Comparison of ENCODE assay signal across 9 cellular contexts in genomic region chr7:115707236-115707635, GRCh38.
DNase-seq lines count a peak whose midpoint lies in the region; TF ChIP-seq lines count a peak whose summit lies in the region.
"Had no signal": no experiment of that assay in that cellular context is flagged by ENCODE, and none has a peak within 500 bp of the region (broad histone marks: within the 10 kb centered on the region; RNA-seq: fewer than 3 reads in every experiment).

No MANE protein-coding gene starts in this region.

- H3K79me2 ChIP-seq in mesendoderm (ENCODE audit: control insufficient read depth, insufficient read depth, low read length): no peaks in the 10 kb centered on the region

- no CpG with 5 or more reads among the region's 6 CpGs for WGBS in mesendoderm (ENCODE audit: extremely low coverage, insufficient coverage, low lambda C conversion rate)

- H2BK120ac ChIP-seq in mesendoderm (ENCODE audit: low read depth, low read length): no peak overlapping the region

- no peak overlapping the region for H3K4me2 ChIP-seq in mesendoderm (ENCODE audit: low read length)

- H3K23ac ChIP-seq in mesendoderm (ENCODE audit: low read length): no peak overlapping the region

- no peak overlapping the region for H2AK5ac ChIP-seq in mesendoderm (ENCODE audit: low read length)

- H3K9me3 ChIP-seq in WERI-Rb-1 (ENCODE audit: severe bottlenecking): no peaks in the 10 kb centered on the region

- H3K27ac ChIP-seq in WERI-Rb-1 (peak overlapping the region; percentile 74), mesendoderm (ENCODE audit: low read depth, low read length) (no peak overlapping the region)
- H3K27ac ChIP-seq: HL-60 had no signal

- no peak overlapping the region for H4K8ac ChIP-seq in mesendoderm (ENCODE audit: low read depth, low read length)

- no peak overlapping the region for H4K5ac ChIP-seq in mesendoderm (ENCODE audit: low read length)

- H2BK15ac ChIP-seq in mesendoderm (replicated peaks; ENCODE audit: low read depth): no peak overlapping the region

- no peak overlapping the region for H3K18ac ChIP-seq in mesendoderm (ENCODE audit: low read length)

- H3K4me1 ChIP-seq in mesendoderm (ENCODE audit: control insufficient read depth, low read depth, low read length): no peaks in the 10 kb centered on the region

- no peak overlapping the region for H3K9ac ChIP-seq in mesendoderm (ENCODE audit: low read length)

- no peaks in the 10 kb centered on the region for H3K36me3 ChIP-seq in WERI-Rb-1
- no peaks in the 10 kb centered on the region for H3K36me3 ChIP-seq in mesendoderm (ENCODE audit: control insufficient read depth, insufficient read depth, low read length)

- peak; percentile 51 for DNase-seq in WERI-Rb-1
- DNase-seq in mesendoderm: peak; percentile 80
- DNase-seq in activated CD4-positive, alpha-beta T cell treated with anti-CD3 and anti-CD28 coated beads for 48 hours: no peak
- DNase-seq in T-helper 9 cell: no peak
- DNase-seq in SKM-1 treated with dmso at 0.1 percent for 144 hours (lab: John Stamatoyannopoulos, UW; ENCODE audit: unreplicated experiment): no peak
- DNase-seq in DMS79 (lab: John Stamatoyannopoulos, UW): no peak

- H2BK5ac ChIP-seq in mesendoderm (ENCODE audit: low read length): no peak overlapping the region

- no peak overlapping the region for H3K4ac ChIP-seq in mesendoderm (ENCODE audit: low read depth, low read length)

- H3K4me3 ChIP-seq in WERI-Rb-1 (ENCODE audit: low read depth, low read length) (no peak overlapping the region), mesendoderm (ENCODE audit: low read length) (no peak overlapping the region)

- H3K56ac ChIP-seq in mesendoderm (ENCODE audit: low read length): no peak overlapping the region

- no peaks in the 10 kb centered on the region for H3K27me3 ChIP-seq in WERI-Rb-1 (ENCODE audit: insufficient read depth, low read depth, severe bottlenecking)
- H3K27me3 ChIP-seq in mesendoderm (ENCODE audit: insufficient read depth, low read length, poor library complexity): no peaks in the 10 kb centered on the region

- TF ChIP-seq CTCF in GM12872 (IDR thresholded peaks at IDR 0.05; ENCODE audit: insufficient read depth, low read depth, low read length) (0 out of 3 replicates have a peak, but pooled peaks have one; percentile 32), LNCAP (IDR thresholded peaks at IDR 0.05) (peak; percentile 37; the same call in 1 of the 2 replicates), WERI-Rb-1 (IDR thresholded peaks at IDR 0.05; ENCODE audit: low read depth, low read length) (peak; percentile 65)

- no peaks in the 10 kb centered on the region for H3K79me1 ChIP-seq in mesendoderm (ENCODE audit: low read length)

Comparison
In these comparisons a context has a peak if more than half of its experiments do, and no peak if none do; other contexts are left out.
1. DNase-seq: peak in WERI-Rb-1 (single experiment) and mesendoderm (single experiment); none in activated CD4-positive, alpha-beta T cell treated with anti-CD3 and anti-CD28 coated beads for 48 hours (single experiment), T-helper 9 cell (single experiment), SKM-1 treated with dmso at 0.1 percent for 144 hours (single experiment) and DMS79 (single experiment).
2. Peak in every context shown above with its lines, with median percentiles within 50 percentile points of each other: CTCF ChIP-seq.